ENCODE assay signal across 8 cellular contexts in genomic region chr2:30147715-30148611, GRCh38. TPM values are rescaled to one million over a fixed set of nuclear protein-coding genes. Genes with fewer than 3 reads are reported as not detected.
A peak's percentile ranks its signal among the peaks of the same experiment; 100 is the strongest.
DNase-seq lines count a peak whose midpoint lies in the region; ATAC-seq and TF ChIP-seq lines count a peak whose summit lies in the region.

No MANE protein-coding gene starts in this region.

- no peaks in the 10 kb centered on the region for H3K27me3 ChIP-seq in CD4-positive, alpha-beta memory T cell (ENCODE audit: insufficient read depth, low read length)
- H3K27me3 ChIP-seq in cardiac muscle cell (no peaks in the 10 kb centered on the region), parathyroid adenoma (ENCODE audit: control insufficient read depth, insufficient read depth, low read length) (no peaks in the 10 kb centered on the region), tibial nerve (no peaks in the 10 kb centered on the region)

- no peaks in the 10 kb centered on the region for H3K27me3 Mint-ChIP-seq in CD4-positive, alpha-beta memory T cell
- no peaks in the 10 kb centered on the region for H3K27me3 Mint-ChIP-seq in activated naive CD8-positive, alpha-beta T cell treated with anti-CD3 and anti-CD28 coated beads, Interleukin-2, amount 10 ng/mL, durations not matched to agents 7 days and 5 days

- TF ChIP-seq POLR2A in tibial nerve (IDR thresholded peaks at IDR 0.05), result peak; percentile 77 to 90

- intact Hi-C loops in CD4-positive, alpha-beta memory T cell (cut with micrococcal nuclease), result loop anchor here (2.0 to 10.0 kb wide), 6 partner anchors 33 to 1396 kb away; partner anchors contain the start of genes CLIP4 and PPP1CB

- peak overlapping the region; percentile 49 to 69 for H3K4me3 ChIP-seq in CD4-positive, alpha-beta memory T cell (ENCODE audit: low read length in 2 of 2)
- H3K4me3 ChIP-seq in cardiac muscle cell (peak overlapping the region; percentile 70), parathyroid adenoma (ENCODE audit: low read depth, low read length) (peak overlapping the region; percentile 66), tibial nerve (peak overlapping the region; percentile 72 to 98 (median 78))

- peaks cover 15% of the 10 kb centered on the region for H3K79me2 ChIP-seq in parathyroid adenoma

- TF ChIP-seq CTCF in cardiac muscle cell (IDR thresholded peaks at IDR 0.05; ENCODE audit: low read depth, low read length) (peak; percentile 36), parathyroid adenoma (IDR thresholded peaks at IDR 0.05) (peak; percentile 45), tibial nerve (IDR thresholded peaks at IDR 0.05) (peak; percentile 47 to 75 (median 68))

- peak overlapping the region; percentile 76 for H2AFZ ChIP-seq in parathyroid adenoma

- H3K9me3 Mint-ChIP-seq in CD4-positive, alpha-beta memory T cell, result peaks cover 0 to 3% (median 0%) of the 10 kb centered on the region in 8 donors
- no peaks in the 10 kb centered on the region for H3K9me3 Mint-ChIP-seq in activated naive CD8-positive, alpha-beta T cell treated with anti-CD3 and anti-CD28 coated beads, Interleukin-2, amount 10 ng/mL, durations not matched to agents 7 days and 5 days

- no peaks in the 10 kb centered on the region for H3K36me3 ChIP-seq in CD4-positive, alpha-beta memory T cell (ENCODE audit: insufficient read depth, low read length)
- H3K36me3 ChIP-seq in cardiac muscle cell, result peaks cover 4% of the 10 kb centered on the region
- H3K36me3 ChIP-seq in parathyroid adenoma (ENCODE audit: control insufficient read depth, insufficient read depth, low read length), result no peaks in the 10 kb centered on the region
- H3K36me3 ChIP-seq in tibial nerve, result peaks cover 0 to 6% (median 0%) of the 10 kb centered on the region in 3 donors

- POLR2A ChIA-PET in CD4-positive, alpha-beta memory T cell (lab: Charles Lee; ENCODE audit: partially characterized antibody), result interaction anchor here (0.9 to 5.9 kb wide), 15 partner anchors 9 to 1086 kb away, joined by 3 to 134 read pairs (median 8); partner anchors contain the start of genes EHD3 and LBH
- POLR2A ChIA-PET in activated naive CD8-positive, alpha-beta T cell treated with anti-CD3 and anti-CD28 coated beads, Interleukin-2, amount 10 ng/mL, durations not matched to agents 7 days and 5 days (lab: Charles Lee), result interaction anchor here (0.6 to 2.9 kb wide), 8 partner anchors 9 to 421 kb away, joined by 3 to 26 read pairs (median 4); partner anchors contain the start of gene LBH

- H3K36me3 Mint-ChIP-seq in CD4-positive, alpha-beta memory T cell, result peaks cover 18 to 52% of the 10 kb centered on the region in 2 donors
- H3K36me3 Mint-ChIP-seq in activated naive CD8-positive, alpha-beta T cell treated with anti-CD3 and anti-CD28 coated beads, Interleukin-2, amount 10 ng/mL, durations not matched to agents 7 days and 5 days, result no peaks in the 10 kb centered on the region

- peak overlapping the region; percentile 61 for H3K4me2 ChIP-seq in parathyroid adenoma (ENCODE audit: low read length)

- H3K9ac ChIP-seq in parathyroid adenoma, result peak overlapping the region; percentile 79

- peaks cover 42 to 82% (median 53%) of the 10 kb centered on the region in 4 donors for H3K4me1 Mint-ChIP-seq in CD4-positive, alpha-beta memory T cell
- H3K4me1 Mint-ChIP-seq in activated naive CD8-positive, alpha-beta T cell treated with anti-CD3 and anti-CD28 coated beads, Interleukin-2, amount 10 ng/mL, durations not matched to agents 7 days and 5 days, result peaks cover 26% of the 10 kb centered on the region

- peak overlapping the region; percentile 98 for H3K27ac ChIP-seq in CD4-positive, alpha-beta memory T cell (ENCODE audit: low read depth, low read length)
- H3K27ac ChIP-seq in cardiac muscle cell (peak overlapping the region; percentile 99), parathyroid adenoma (peak overlapping the region; percentile 97), tibial nerve (peak overlapping the region; percentile 92 to 100 (median 98))

- DNase-seq in CD4-positive, alpha-beta memory T cell, result peak; percentile 79 to 85 (median 84)
- peak; percentile 38 for DNase-seq in KG1 (lab: John Stamatoyannopoulos, UW)
- peak; percentile 91 for DNase-seq in activated naive CD8-positive, alpha-beta T cell treated with anti-CD3 and anti-CD28 coated beads, Interleukin-2, amount 10 ng/mL, durations not matched to agents 7 days and 5 days
- peak; percentile 73 to 91 for DNase-seq in cardiac muscle cell (ENCODE audit: low read depth in 1 of 2, low spot score in 1 of 2)
- DNase-seq in tibial nerve (ENCODE audit: low spot score in 2 of 2), result peak; percentile 56 to 75

- peak in 1 of 2 donors; percentile 84 for TF ChIP-seq EP300 in tibial nerve (IDR thresholded peaks at IDR 0.05)

- WGBS in tibial nerve, 2 donors, result 10 to 11% methylated on average over 27 to 34 of the region's 50 CpGs

- H3K27ac Mint-ChIP-seq in CD4-positive, alpha-beta memory T cell, result peak overlapping the region; percentile 81 to 95 (median 92)
- H3K27ac Mint-ChIP-seq in activated naive CD8-positive, alpha-beta T cell treated with anti-CD3 and anti-CD28 coated beads, Interleukin-2, amount 10 ng/mL, durations not matched to agents 7 days and 5 days, result peak overlapping the region; percentile 76

- peaks cover 65% of the 10 kb centered on the region for H3K4me1 ChIP-seq in CD4-positive, alpha-beta memory T cell (ENCODE audit: insufficient read depth, low read length)
- H3K4me1 ChIP-seq in cardiac muscle cell (ENCODE audit: low read depth) (peaks cover 39% of the 10 kb centered on the region), parathyroid adenoma (peaks cover 28% of the 10 kb centered on the region), tibial nerve (peaks cover 0 to 50% (median 33%) of the 10 kb centered on the region in 4 donors)

- H3K9me3 ChIP-seq in CD4-positive, alpha-beta memory T cell (ENCODE audit: control insufficient read depth in 1 of 2, low read length in 2 of 2), result no peaks in the 10 kb centered on the region
- no peaks in the 10 kb centered on the region for H3K9me3 ChIP-seq in cardiac muscle cell (ENCODE audit: low read depth)
- H3K9me3 ChIP-seq in parathyroid adenoma (ENCODE audit: control insufficient read depth, low read length), result no peaks in the 10 kb centered on the region
- no peaks in the 10 kb centered on the region for H3K9me3 ChIP-seq in tibial nerve

- peak overlapping the region; percentile 67 to 90 (median 86) for H3K4me3 Mint-ChIP-seq in CD4-positive, alpha-beta memory T cell
- H3K4me3 Mint-ChIP-seq in activated naive CD8-positive, alpha-beta T cell treated with anti-CD3 and anti-CD28 coated beads, Interleukin-2, amount 10 ng/mL, durations not matched to agents 7 days and 5 days, result peak overlapping the region; percentile 68

- CTCF ChIA-PET in CD4-positive, alpha-beta memory T cell (lab: Charles Lee; ENCODE audit: partially characterized antibody), result interaction anchor here (0.8 to 9.5 kb wide), 8 partner anchors 8 to 564 kb away, joined by 3 to 107 read pairs (median 5); no protein-coding TSS in a partner anchor

- ATAC-seq in GM21360 (IDR thresholded peaks at IDR 0.05; ENCODE audit: unreplicated experiment), result peak; percentile 23
- peak; percentile 40 for ATAC-seq in SK-N-SH treated with all-trans-retinoic acid at 6 μM for 48 hours
- peak; percentile 3 for ATAC-seq in activated naive CD8-positive, alpha-beta T cell treated with anti-CD3 and anti-CD28 coated beads, Interleukin-2, amount 10 ng/mL, durations not matched to agents 7 days and 5 days (ENCODE audit: low read depth)

TF ChIP-seq in SK-N-SH treated with all-trans-retinoic acid at 6 μM for 48 hours, 23 proteins besides CTCF, POLR2A, EP300 and RAD21 (continues in another document):
- no peak for TF ChIP-seq ZFP3 (CRISPR knock-in tag; IDR thresholded peaks at IDR 0.05)
- no peak for TF ChIP-seq GLIS3 (CRISPR knock-in tag; IDR thresholded peaks at IDR 0.05)
- TF ChIP-seq, protein P1, sequence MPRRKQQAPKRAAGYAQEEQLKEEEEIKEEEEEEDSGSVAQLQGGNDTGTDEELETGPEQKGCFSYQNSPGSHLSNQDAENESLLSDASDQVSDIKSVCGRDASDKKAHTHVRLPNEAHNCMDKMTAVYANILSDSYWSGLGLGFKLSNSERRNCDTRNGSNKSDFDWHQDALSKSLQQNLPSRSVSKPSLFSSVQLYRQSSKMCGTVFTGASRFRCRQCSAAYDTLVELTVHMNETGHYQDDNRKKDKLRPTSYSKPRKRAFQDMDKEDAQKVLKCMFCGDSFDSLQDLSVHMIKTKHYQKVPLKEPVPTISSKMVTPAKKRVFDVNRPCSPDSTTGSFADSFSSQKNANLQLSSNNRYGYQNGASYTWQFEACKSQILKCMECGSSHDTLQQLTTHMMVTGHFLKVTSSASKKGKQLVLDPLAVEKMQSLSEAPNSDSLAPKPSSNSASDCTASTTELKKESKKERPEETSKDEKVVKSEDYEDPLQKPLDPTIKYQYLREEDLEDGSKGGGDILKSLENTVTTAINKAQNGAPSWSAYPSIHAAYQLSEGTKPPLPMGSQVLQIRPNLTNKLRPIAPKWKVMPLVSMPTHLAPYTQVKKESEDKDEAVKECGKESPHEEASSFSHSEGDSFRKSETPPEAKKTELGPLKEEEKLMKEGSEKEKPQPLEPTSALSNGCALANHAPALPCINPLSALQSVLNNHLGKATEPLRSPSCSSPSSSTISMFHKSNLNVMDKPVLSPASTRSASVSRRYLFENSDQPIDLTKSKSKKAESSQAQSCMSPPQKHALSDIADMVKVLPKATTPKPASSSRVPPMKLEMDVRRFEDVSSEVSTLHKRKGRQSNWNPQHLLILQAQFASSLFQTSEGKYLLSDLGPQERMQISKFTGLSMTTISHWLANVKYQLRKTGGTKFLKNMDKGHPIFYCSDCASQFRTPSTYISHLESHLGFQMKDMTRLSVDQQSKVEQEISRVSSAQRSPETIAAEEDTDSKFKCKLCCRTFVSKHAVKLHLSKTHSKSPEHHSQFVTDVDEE (CRISPR knock-in tag; IDR thresholded peaks at IDR 0.05), result no peak
- no peak for TF ChIP-seq ZNF565 (CRISPR knock-in tag; conservative IDR thresholded peaks at IDR 0.05; ENCODE audit: low read depth)
- TF ChIP-seq CSDC2 (CRISPR knock-in tag; IDR thresholded peaks at IDR 0.05), result no peak
- TF ChIP-seq SNAI2 (CRISPR knock-in tag; IDR thresholded peaks at IDR 0.05), result no peak
- TF ChIP-seq OSR1 (CRISPR knock-in tag; IDR thresholded peaks at IDR 0.05), result no peak
- no peak for TF ChIP-seq ZNF70 (CRISPR knock-in tag; IDR thresholded peaks at IDR 0.05)
- TF ChIP-seq PPARA (CRISPR knock-in tag; IDR thresholded peaks at IDR 0.05; ENCODE audit: borderline replicate concordance), result no peak
- TF ChIP-seq TOX (CRISPR knock-in tag; IDR thresholded peaks at IDR 0.05; ENCODE audit: borderline replicate concordance), result no peak
- no peak for TF ChIP-seq ESRRG (CRISPR knock-in tag; IDR thresholded peaks at IDR 0.05)
- no peak for TF ChIP-seq RARB (CRISPR knock-in tag; IDR thresholded peaks at IDR 0.05)
- no peak for TF ChIP-seq TCF4 (CRISPR knock-in tag; IDR thresholded peaks at IDR 0.05; ENCODE audit: borderline replicate concordance)

RNA-seq across cellular contexts. Expression of gene YPEL5, which starts 1.2 kb away (rescaled TPM):
- 10 to 100 TPM; 81.5 to 88.4 TPM for total RNA-seq in CD4-positive, alpha-beta memory T cell
- polyA plus RNA-seq in CD4-positive, alpha-beta memory T cell, result 100 to 1,000 TPM; 117 to 240 TPM
- 10 to 100 TPM; 50.0 to 55.1 TPM for total RNA-seq in activated naive CD8-positive, alpha-beta T cell treated with anti-CD3 and anti-CD28 coated beads, Interleukin-2, amount 10 ng/mL, durations not matched to agents 7 days and 5 days
- total RNA-seq in cardiac muscle cell (65.5 and 85.5 TPM in 2 replicates), tibial nerve (10 to 100 TPM; 53.4 to 94.2 (median 71.4) TPM)
- 134 and 159 TPM in 2 replicates for polyA plus RNA-seq in cardiac muscle cell

Comparison
In these comparisons a context has a peak if more than half of its experiments do, and no peak if none do; other contexts are left out.
1. Peak in every context shown above with its lines: DNase-seq, ATAC-seq, H3K4me3 ChIP-seq and H3K27ac ChIP-seq.
2. DNase-seq: peak in every context shown above with its lines; median percentile 91 in activated naive CD8-positive, alpha-beta T cell treated with anti-CD3 and anti-CD28 coated beads, Interleukin-2, amount 10 ng/mL, durations not matched to agents 7 days and 5 days; 84 in CD4-positive, alpha-beta memory T cell; 82 in cardiac muscle cell; 66 in tibial nerve; 38 in KG1.